ENCODE assay signal across 21 cellular contexts in the genomic region with DNA sequence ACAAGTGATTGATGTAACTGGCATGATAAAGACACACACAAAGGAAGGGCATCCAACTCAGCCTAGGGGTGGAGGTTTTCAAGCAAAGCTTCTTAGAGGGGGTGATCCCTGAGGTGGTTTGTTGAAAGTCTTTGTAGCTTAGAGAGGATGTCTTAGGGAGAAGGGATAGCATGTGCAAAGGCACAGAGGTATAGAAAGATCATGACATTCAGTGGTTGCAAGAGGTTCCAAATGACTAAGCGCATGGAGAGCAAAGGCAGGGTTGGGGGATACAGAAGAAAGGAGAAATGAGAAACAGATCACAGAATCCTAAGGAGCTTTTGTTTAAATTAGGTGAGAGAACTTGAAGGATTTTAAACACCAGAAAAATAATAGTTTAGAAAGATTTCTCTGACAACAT. TPM values are rescaled to one million over a fixed set of nuclear protein-coding genes. Genes with fewer than 3 reads are reported as not detected.
"Had no signal": no experiment of that assay in that cellular context is flagged by ENCODE, and none has a peak within 500 bp of the region (broad histone marks: within the 10 kb centered on the region; RNA-seq: fewer than 3 reads in every experiment).

No MANE protein-coding gene starts in this region.

- H3K27me3 ChIP-seq: heart right ventricle, sigmoid colon, stomach, transverse colon, uterus had no signal

- H3K36me3 ChIP-seq: uterus had no signal

- H3K4me3 ChIP-seq: heart right ventricle, sigmoid colon, stomach, transverse colon, uterus had no signal

- ATAC-seq: heart right ventricle, left colon had no signal

- H3K4me1 ChIP-seq: sigmoid colon, uterus had no signal

- H3K27ac ChIP-seq: heart right ventricle, sigmoid colon, stomach, transverse colon, uterus had no signal

- H3K9me3 ChIP-seq: heart right ventricle, sigmoid colon, stomach, transverse colon, uterus had no signal

- DNase-seq: activated CD4-positive, alpha-beta T cell treated with anti-CD3 and anti-CD28 coated beads for 1 hour; activated naive CD4-positive, alpha-beta T cell treated with Interleukin-2 at 50 U/mL for 16 hours; activated T-cell treated with anti-CD3 and anti-CD28 coated beads, Interleukin-2, amount 50 U/mL, for 1 hour; cerebellar nuclear complex; effector CD4-positive, alpha-beta T cell; heart right ventricle; left colon; occipital lobe; sigmoid colon; stimulated activated CD4-positive, alpha-beta T cell treated with anti-CD3 and anti-CD28 coated beads, Interleukin-4, amount 100 ng/mL, for 1 hour; stomach; SW 1271; transverse colon; uterus had no signal

RNA-seq across cellular contexts. Expression of gene LRRC10, which starts 30.6 kb away (rescaled TPM):
- total RNA-seq: activated T-helper 2 cell treated with anti-CD3 and anti-CD28 coated beads, Interferon-gamma antibody, Interleukin-2, Interleukin-4, amounts not matched to agents 10 μg/mL and 5 μg/mL and 100 μg/mL, durations not matched to agents 14 hours and 24 hours and 36 hours; epithelial cell of proximal tubule; fibroblast of villous mesenchyme; left colon; lower leg skin; mononuclear cell; myocyte; occipital lobe; sigmoid colon; stomach; temporal lobe; transverse colon; uterus had no signal
